9 cellular contexts compared by ENCODE assay signal in genomic region chr17:49229805-49230600, GRCh38. TPM values are rescaled to one million over a fixed set of nuclear protein-coding genes. Genes with fewer than 3 reads are reported as not detected.
A peak's percentile ranks its signal among the peaks of the same experiment; 100 is the strongest.
DNase-seq lines count a peak whose midpoint lies in the region; ATAC-seq and TF ChIP-seq lines count a peak whose summit lies in the region.
"Had no signal": no experiment of that assay in that cellular context is flagged by ENCODE, and none has a peak within 500 bp of the region (broad histone marks: within the 10 kb centered on the region; RNA-seq: fewer than 3 reads in every experiment).

No MANE protein-coding gene starts in this region.

- H3K4me1 ChIP-seq in OCI-LY1 (ENCODE audit: insufficient read depth, low read length, severe bottlenecking) (peaks cover 13% of the 10 kb centered on the region), parathyroid adenoma (no peaks in the 10 kb centered on the region)

- TF ChIP-seq CTCF in GM12875 (IDR thresholded peaks at IDR 0.05; ENCODE audit: borderline replicate concordance, insufficient read depth, low read depth, low read length): no peak
- TF ChIP-seq CTCF in OCI-LY1 (IDR thresholded peaks at IDR 0.05; ENCODE audit: low read length): no peak
- TF ChIP-seq CTCF in parathyroid adenoma (IDR thresholded peaks at IDR 0.05): no peak

- H4K20me1 ChIP-seq in OCI-LY1 (ENCODE audit: insufficient read depth, low read length): no peaks in the 10 kb centered on the region

- H3K9me3 ChIP-seq in OCI-LY1 (ENCODE audit: low read length) (no peaks in the 10 kb centered on the region), parathyroid adenoma (ENCODE audit: control insufficient read depth, low read length) (no peaks in the 10 kb centered on the region)

- H2AFZ ChIP-seq in OCI-LY1 (ENCODE audit: low read length) (no peak overlapping the region), parathyroid adenoma (peak overlapping the region; percentile 81)

- DNase-seq in GM19240 (ENCODE audit: insufficient read length, low spot score): no peak
- no peak for DNase-seq in ureter (ENCODE audit: low spot score)
- no peak for DNase-seq in activated CD4-positive, CD25-positive, alpha-beta regulatory T cell treated with anti-CD3 and anti-CD28 coated beads, Interleukin-2, amount 50 U/mL, for 72 hours
- no peak for DNase-seq in NCI-H187 treated with DMSO at 0.1 percent for 48 hours (lab: John Stamatoyannopoulos, UW)

- H3K9ac ChIP-seq in OCI-LY1 (ENCODE audit: low read length): no peak overlapping the region; the same call in 1 of the 2 replicates
- no peak overlapping the region for H3K9ac ChIP-seq in parathyroid adenoma

- peak overlapping the region; percentile 67 for H3K4me3 ChIP-seq in GM12875 (ENCODE audit: low read depth, low read length)
- peak overlapping the region; percentile 61 for H3K4me3 ChIP-seq in OCI-LY1 (ENCODE audit: low read depth, low read length, poor library complexity, severe bottlenecking)
- H3K4me3 ChIP-seq in parathyroid adenoma (ENCODE audit: low read depth, low read length): peak overlapping the region; percentile 64

- H3K4me2 ChIP-seq in OCI-LY1 (ENCODE audit: low read length): peak overlapping the region; percentile 88
- H3K4me2 ChIP-seq in parathyroid adenoma (ENCODE audit: low read length): peak overlapping the region; percentile 95

- H3K27ac ChIP-seq in OCI-LY1 (ENCODE audit: low read depth, low read length, poor library complexity, severe bottlenecking) (no peak overlapping the region), parathyroid adenoma (no peak overlapping the region)
- H3K27ac ChIP-seq: epithelial cell of prostate had no signal

- no peaks in the 10 kb centered on the region for H3K79me2 ChIP-seq in OCI-LY1 (ENCODE audit: insufficient read depth, low read length)
- H3K79me2 ChIP-seq in parathyroid adenoma: no peaks in the 10 kb centered on the region

- H3K9me2 ChIP-seq in OCI-LY1 (ENCODE audit: low read depth, low read length): no peaks in the 10 kb centered on the region

- H3K27me3 ChIP-seq in OCI-LY1 (ENCODE audit: insufficient read depth, low read length) (no peaks in the 10 kb centered on the region; the same call in 1 of the 2 replicates), parathyroid adenoma (ENCODE audit: control insufficient read depth, insufficient read depth, low read length) (no peaks in the 10 kb centered on the region)

- no peaks in the 10 kb centered on the region for H3F3A ChIP-seq in OCI-LY1 (ENCODE audit: insufficient read depth, low read length)

- no peaks in the 10 kb centered on the region for H3K36me3 ChIP-seq in OCI-LY1 (ENCODE audit: insufficient read depth, low read length)
- H3K36me3 ChIP-seq in parathyroid adenoma (ENCODE audit: control insufficient read depth, insufficient read depth, low read length): no peaks in the 10 kb centered on the region

- ATAC-seq in esophagus mucosa: peak; percentile 16

RNA-seq across cellular contexts. Expression of gene PHOSPHO1, which starts 0.6 kb away (rescaled TPM):
- total RNA-seq in esophagus mucosa: 0.20 TPM
- total RNA-seq in ureter: 0.34 TPM

RNA-seq across cellular contexts. Expression of gene ABI3, which starts 19.5 kb away (rescaled TPM):
- total RNA-seq in esophagus mucosa (2.7 TPM), ureter (15.2 TPM)

RNA-seq across cellular contexts. Expression of gene GNGT2, which starts 19.6 kb away (rescaled TPM):
- total RNA-seq in esophagus mucosa (0.28 TPM), ureter (2.9 TPM)
